40 cellular contexts compared by ENCODE assay signal in genomic region chr15:45628136-45628535, GRCh38.
"Had no signal": no experiment of that assay in that cellular context is flagged by ENCODE, and none has a peak within 500 bp of the region (broad histone marks: within the 10 kb centered on the region; RNA-seq: fewer than 3 reads in every experiment).

No MANE protein-coding gene starts in this region.

- ATAC-seq: activated naive CD4-positive, alpha-beta T cell treated with anti-CD3 and anti-CD28 coated beads, Interleukin-2, amount 50 U/mL, for 72 hours; activated naive CD8-positive, alpha-beta T cell treated with anti-CD3 and anti-CD28 coated beads, Interleukin-2, amount 50 U/mL, for 24 hours; activated T-cell treated with anti-CD3 and anti-CD28 coated beads, Interleukin-2, amount 50 U/mL, for 4 hours; activated T-cell treated with anti-CD3 and anti-CD28 coated beads, Interleukin-2, amount 50 U/mL, for 72 hours; activated T-helper 17 cell treated with anti-CD3 and anti-CD28 coated beads, Interleukin-2, amount 50 U/mL, for 72 hours; body of pancreas had no signal

- H3K27me3 ChIP-seq: adrenal gland, ascending aorta, body of pancreas, brain microvascular endothelial cell, breast epithelium had no signal

- DNase-seq: activated effector memory CD4-positive, alpha-beta T cell treated with anti-CD3 and anti-CD28 coated beads, Interleukin-2, amount 50 U/mL, for 16 hours; activated effector memory CD4-positive, alpha-beta T cell treated with Interleukin-2 at 50 U/mL for 16 hours; activated gamma-delta T cell; activated gamma-delta T cell treated with Interleukin-2 at 50 U/mL for 16 hours; activated naive CD4-positive, alpha-beta T cell; activated naive CD4-positive, alpha-beta T cell treated with anti-CD3 and anti-CD28 coated beads for 36 hours; activated naive CD4-positive, alpha-beta T cell treated with anti-CD3 and anti-CD28 coated beads, Interleukin-2, amount 10 ng/mL, durations not matched to agents 7 days and 5 days; activated naive CD4-positive, alpha-beta T cell treated with anti-CD3 and anti-CD28 coated beads, Interleukin-2, amount 50 U/mL, for 16 hours; activated naive CD4-positive, alpha-beta T cell treated with Interleukin-2 at 50 U/mL for 16 hours; activated naive CD8-positive, alpha-beta T cell treated with anti-CD3 and anti-CD28 coated beads for 36 hours; activated naive CD8-positive, alpha-beta T cell treated with anti-CD3 and anti-CD28 coated beads, Interleukin-2, amount 10 ng/mL, durations not matched to agents 7 days and 5 days; activated naive CD8-positive, alpha-beta T cell treated with anti-CD3 and anti-CD28 coated beads, Interleukin-2, amount 50 U/mL, for 24 hours; activated T-cell treated with anti-CD3 and anti-CD28 coated beads, Interleukin-2, amount 50 U/mL, for 1 hour; activated T-cell treated with anti-CD3 and anti-CD28 coated beads, Interleukin-2, amount 50 U/mL, for 24 hours; activated T-cell treated with anti-CD3 and anti-CD28 coated beads, Interleukin-2, amount 50 U/mL, for 4 hours; activated T-cell treated with anti-CD3 and anti-CD28 coated beads, Interleukin-2, amount 50 U/mL, for 48 hours; activated T-cell treated with anti-CD3 and anti-CD28 coated beads, Interleukin-2, amount 50 U/mL, for 72 hours; adrenal gland; amniotic stem cell; amygdala; anterior cingulate cortex; aorta; body of pancreas; brain microvascular endothelial cell; caudate nucleus; central memory CD4-positive, alpha-beta T cell; cerebellar nuclear complex had no signal

- H3K4me1 ChIP-seq: adrenal gland, ascending aorta, body of pancreas, breast epithelium had no signal

- H3K9me3 ChIP-seq: adrenal gland, body of pancreas had no signal

- H3K27me3 Mint-ChIP-seq: activated naive CD4-positive, alpha-beta T cell treated with anti-CD3 and anti-CD28 coated beads, Interleukin-2, amount 50 U/mL, for 24 hours; activated naive CD8-positive, alpha-beta T cell; activated naive CD8-positive, alpha-beta T cell treated with anti-CD3 and anti-CD28 coated beads for 36 hours; activated naive CD8-positive, alpha-beta T cell treated with anti-CD3 and anti-CD28 coated beads, Interleukin-2, amount 50 U/mL, for 24 hours; activated T-cell treated with anti-CD3 and anti-CD28 coated beads, Interleukin-2, amount 50 U/mL, for 24 hours; activated T-helper 17 cell treated with anti-CD3 and anti-CD28 coated beads, Interleukin-2, amount 50 U/mL, for 72 hours; central memory CD8-positive, alpha-beta T cell had no signal

- H3K4me3 ChIP-seq: adrenal gland, ascending aorta, body of pancreas, breast epithelium, cardiac muscle cell had no signal

- H3K27ac ChIP-seq: adrenal gland, ascending aorta, body of pancreas, brain microvascular endothelial cell, breast epithelium, cardiac muscle cell had no signal

- H3K4me1 Mint-ChIP-seq: brain had no signal

- H3K27ac Mint-ChIP-seq: activated naive CD4-positive, alpha-beta T cell treated with anti-CD3 and anti-CD28 coated beads for 36 hours; activated naive CD4-positive, alpha-beta T cell treated with anti-CD3 and anti-CD28 coated beads, Interleukin-2, amount 10 ng/mL, durations not matched to agents 7 days and 5 days; activated naive CD4-positive, alpha-beta T cell treated with anti-CD3 and anti-CD28 coated beads, Interleukin-2, amount 50 U/mL, for 24 hours; activated naive CD4-positive, alpha-beta T cell treated with anti-CD3 and anti-CD28 coated beads, Interleukin-2, amount 50 U/mL, for 72 hours; activated naive CD8-positive, alpha-beta T cell; activated naive CD8-positive, alpha-beta T cell treated with anti-CD3 and anti-CD28 coated beads for 36 hours; activated naive CD8-positive, alpha-beta T cell treated with anti-CD3 and anti-CD28 coated beads, Interleukin-2, amount 10 ng/mL, durations not matched to agents 7 days and 5 days; activated naive CD8-positive, alpha-beta T cell treated with anti-CD3 and anti-CD28 coated beads, Interleukin-2, amount 50 U/mL, for 24 hours; activated T-cell treated with anti-CD3 and anti-CD28 coated beads, Interleukin-2, amount 50 U/mL, for 24 hours; activated T-cell treated with anti-CD3 and anti-CD28 coated beads, Interleukin-2, amount 50 U/mL, for 72 hours; activated T-helper 1 cell treated with anti-CD3 and anti-CD28 coated beads, Interleukin-12 subunit alpha, Interleukin-12 subunit beta, Interleukin-2, Interleukin-4 antibody, amounts not matched to agents 30 ng/mL and 10 ng/mL and 1 ng/mL, durations not matched to agents 14 hours and 24 hours and 36 hours; activated T-helper 17 cell treated with anti-CD3 and anti-CD28 coated beads, Interleukin-2, amount 50 U/mL, for 72 hours; activated T-helper 2 cell treated with anti-CD3 and anti-CD28 coated beads, Interferon-gamma antibody, Interleukin-2, Interleukin-4, amounts not matched to agents 10 μg/mL and 5 μg/mL and 100 μg/mL, durations not matched to agents 14 hours and 24 hours and 36 hours; brain had no signal

- H3K4me3 Mint-ChIP-seq: activated naive CD4-positive, alpha-beta T cell treated with anti-CD3 and anti-CD28 coated beads for 36 hours; activated naive CD4-positive, alpha-beta T cell treated with anti-CD3 and anti-CD28 coated beads, Interleukin-2, amount 10 ng/mL, durations not matched to agents 7 days and 5 days; activated naive CD4-positive, alpha-beta T cell treated with anti-CD3 and anti-CD28 coated beads, Interleukin-2, amount 50 U/mL, for 24 hours; activated naive CD8-positive, alpha-beta T cell; activated naive CD8-positive, alpha-beta T cell treated with anti-CD3 and anti-CD28 coated beads for 36 hours; activated naive CD8-positive, alpha-beta T cell treated with anti-CD3 and anti-CD28 coated beads, Interleukin-2, amount 10 ng/mL, durations not matched to agents 7 days and 5 days; activated naive CD8-positive, alpha-beta T cell treated with anti-CD3 and anti-CD28 coated beads, Interleukin-2, amount 50 U/mL, for 24 hours; activated T-cell treated with anti-CD3 and anti-CD28 coated beads, Interleukin-2, amount 50 U/mL, for 24 hours; activated T-cell treated with anti-CD3 and anti-CD28 coated beads, Interleukin-2, amount 50 U/mL, for 4 hours; activated T-cell treated with anti-CD3 and anti-CD28 coated beads, Interleukin-2, amount 50 U/mL, for 72 hours; activated T-helper 1 cell treated with anti-CD3 and anti-CD28 coated beads, Interleukin-12 subunit alpha, Interleukin-12 subunit beta, Interleukin-2, Interleukin-4 antibody, amounts not matched to agents 30 ng/mL and 10 ng/mL and 1 ng/mL, durations not matched to agents 14 hours and 24 hours and 36 hours; activated T-helper 17 cell treated with anti-CD3 and anti-CD28 coated beads, Interleukin-2, amount 50 U/mL, for 72 hours; brain; central memory CD8-positive, alpha-beta T cell had no signal

- FAIRE-seq: astrocyte, bronchial epithelial cell had no signal

- H3K36me3 ChIP-seq: adrenal gland, ascending aorta, brain microvascular endothelial cell, breast epithelium, cardiac muscle cell had no signal
